In genomic region chr17:67830440-67830839, GRCh38 we compare ENCODE assay signal across 11 cellular contexts. TPM values are rescaled to one million over a fixed set of nuclear protein-coding genes. Genes with fewer than 3 reads are reported as not detected.
DNase-seq lines count a peak whose midpoint lies in the region; ATAC-seq and TF ChIP-seq lines count a peak whose summit lies in the region.
"Had no signal": no experiment of that assay in that cellular context is flagged by ENCODE, and none has a peak within 500 bp of the region (broad histone marks: within the 10 kb centered on the region; RNA-seq: fewer than 3 reads in every experiment).

No MANE protein-coding gene starts in this region.

- no peak overlapping the region for H2BK120ac ChIP-seq in H9 (ENCODE audit: low read depth, low read length, poor library complexity, severe bottlenecking)

- H2AFZ ChIP-seq in H9 (ENCODE audit: low read length), result no peak overlapping the region

- H3K36me3 ChIP-seq in mucosa of descending colon (ENCODE audit: low read depth), result no peaks in the 10 kb centered on the region
- H3K36me3 ChIP-seq in Peyer's patch, result no peaks in the 10 kb centered on the region

- H3K27ac ChIP-seq in CD4-positive, alpha-beta T cell (ENCODE audit: low read depth, low read length), result no peak overlapping the region
- H3K27ac ChIP-seq in H9 (ENCODE audit: insufficient read length, low read depth, low read length) (no peak overlapping the region), Peyer's patch (no peak overlapping the region)

- no peak overlapping the region for H3K18ac ChIP-seq in H9 (ENCODE audit: insufficient read length, low read depth, low read length)

- no peak overlapping the region for H2BK20ac ChIP-seq in H9 (ENCODE audit: low read depth, low read length, poor library complexity, severe bottlenecking)

- H3K27ac Mint-ChIP-seq in CD4-positive, alpha-beta T cell, result no peak overlapping the region
- peak overlapping the region in 2 of 3 experiments; percentile 4 to 8; a peak in 2 of 7 replicates for H3K27ac Mint-ChIP-seq in H9

- no peak for TF ChIP-seq POLR2A in Peyer's patch (IDR thresholded peaks at IDR 0.05)

- no peak overlapping the region for H2BK5ac ChIP-seq in H9 (ENCODE audit: insufficient read length, low read length)

- no peaks in the 10 kb centered on the region for H3K27me3 Mint-ChIP-seq in CD4-positive, alpha-beta T cell
- H3K27me3 Mint-ChIP-seq in H9 (ENCODE audit: low read depth), result no peaks in the 10 kb centered on the region
- H3K27me3 Mint-ChIP-seq: activated T-cell treated with anti-CD3 and anti-CD28 coated beads, Interleukin-2, amount 50 U/mL, for 24 hours had no signal

- no peak for TF ChIP-seq CTCF in CD4-positive, alpha-beta T cell (IDR thresholded peaks at IDR 0.05)
- TF ChIP-seq CTCF in H9 (conservative IDR thresholded peaks at IDR 0.05) (no peak), choroid plexus epithelial cell (conservative IDR thresholded peaks at IDR 0.05; ENCODE audit: low read depth, low read length) (no peak), mucosa of descending colon (IDR thresholded peaks at IDR 0.05) (no peak), Peyer's patch (IDR thresholded peaks at IDR 0.05) (no peak)

- no peaks in the 10 kb centered on the region for H3K9me3 ChIP-seq in CD4-positive, alpha-beta T cell (ENCODE audit: control insufficient read depth, low read length)
- no peaks in the 10 kb centered on the region for H3K9me3 ChIP-seq in H9 (ENCODE audit: control insufficient read depth, low read depth, low read length)
- no peaks in the 10 kb centered on the region for H3K9me3 ChIP-seq in mucosa of descending colon
- no peaks in the 10 kb centered on the region for H3K9me3 ChIP-seq in Peyer's patch
- H3K9me3 ChIP-seq: tibial nerve had no signal

- H3K79me1 ChIP-seq in H9 (ENCODE audit: insufficient read depth, low read depth, low read length, poor library complexity, severe bottlenecking), result no peaks in the 10 kb centered on the region

- no peak overlapping the region for H2BK15ac ChIP-seq in H9 (ENCODE audit: low read depth, low read length)

- WGBS in H9 (ENCODE audit: extremely low coverage, insufficient read length, low lambda C conversion rate), result no CpG with 5 or more reads among the region's 6 CpGs

- H3K14ac ChIP-seq in H9 (ENCODE audit: insufficient read depth, low read length), result no peak overlapping the region

- CTCF ChIA-PET in CD4-positive, alpha-beta T cell (lab: Charles Lee), result no interaction called here

- no peak overlapping the region for H4K8ac ChIP-seq in H9 (replicated peaks; ENCODE audit: insufficient read length, low read depth, low read length)

- no peaks in the 10 kb centered on the region for H3K9me3 Mint-ChIP-seq in CD4-positive, alpha-beta T cell
- H3K9me3 Mint-ChIP-seq in H9, result peaks cover 0 to 3% of the 10 kb centered on the region in 2 experiments; a peak in 1 of 5 replicates
- H3K9me3 Mint-ChIP-seq: activated T-cell treated with anti-CD3 and anti-CD28 coated beads, Interleukin-2, amount 50 U/mL, for 24 hours had no signal

- POLR2A ChIA-PET in CD4-positive, alpha-beta T cell (lab: Charles Lee), result no interaction called here

- peaks cover 3% of the 10 kb centered on the region for H4K20me1 ChIP-seq in H9 (ENCODE audit: control insufficient read depth, insufficient read depth, insufficient read length)

- H3K36me3 Mint-ChIP-seq in CD4-positive, alpha-beta T cell (ENCODE audit: low read depth), result peaks cover 28% of the 10 kb centered on the region
- peaks cover 7 to 43% (median 21%) of the 10 kb centered on the region in 3 experiments for H3K36me3 Mint-ChIP-seq in H9 (ENCODE audit: insufficient read depth in 1 of 3, low read depth in 3 of 3)

- no peak overlapping the region for H2AK5ac ChIP-seq in H9 (ENCODE audit: insufficient read length, low read length)

- no peaks in the 10 kb centered on the region for H3K23me2 ChIP-seq in H9 (ENCODE audit: insufficient read length, low read depth, low read length, poor library complexity, severe bottlenecking)

- H3K4me3 ChIP-seq in choroid plexus epithelial cell (ENCODE audit: low read depth, low read length) (no peak overlapping the region), mucosa of descending colon (no peak overlapping the region), Peyer's patch (no peak overlapping the region)
- H3K4me3 ChIP-seq: tibial nerve had no signal

- no peak overlapping the region for H3K56ac ChIP-seq in H9 (ENCODE audit: insufficient read length, low read depth, low read length)

- no peak overlapping the region for H4K91ac ChIP-seq in H9 (ENCODE audit: insufficient read length, low read depth, low read length)

- no peak overlapping the region for H4K5ac ChIP-seq in H9 (ENCODE audit: insufficient read length, low read depth, low read length)

- peak overlapping the region; percentile 43 for H3K4me3 Mint-ChIP-seq in CD4-positive, alpha-beta T cell
- peak overlapping the region; percentile 28 to 40; a peak in 4 of 5 replicates for H3K4me3 Mint-ChIP-seq in H9
- H3K4me3 Mint-ChIP-seq: activated T-cell treated with anti-CD3 and anti-CD28 coated beads, Interleukin-2, amount 50 U/mL, for 24 hours had no signal

- no peak overlapping the region for H3T11ph ChIP-seq in H9 (ENCODE audit: low read length)

- H3K9ac ChIP-seq in H9 (ENCODE audit: extremely low read depth, insufficient read length, low read length), result no peak overlapping the region

- no peak overlapping the region for H3K23ac ChIP-seq in H9 (ENCODE audit: insufficient read length, low read depth, low read length)

- H2BK12ac ChIP-seq in H9 (ENCODE audit: insufficient read length, low read depth, low read length), result no peak overlapping the region

- no peak for ATAC-seq in CD4-positive, alpha-beta T cell (ENCODE audit: poor library complexity)
- ATAC-seq in mucosa of descending colon (peak; percentile 27), HG02642 (IDR thresholded peaks at IDR 0.05; ENCODE audit: poor library complexity, unreplicated experiment) (no peak), GM21717 (IDR thresholded peaks at IDR 0.05; ENCODE audit: unreplicated experiment) (no peak)

- H3K27me3 ChIP-seq in CD4-positive, alpha-beta T cell (ENCODE audit: control insufficient read depth, insufficient read depth, low read length), result no peaks in the 10 kb centered on the region
- H3K27me3 ChIP-seq in H9 (ENCODE audit: insufficient read depth, low read length) (no peaks in the 10 kb centered on the region), Peyer's patch (no peaks in the 10 kb centered on the region)
- H3K27me3 ChIP-seq: tibial nerve had no signal

- H3K4me1 Mint-ChIP-seq in CD4-positive, alpha-beta T cell (ENCODE audit: low read depth), result peaks cover 88% of the 10 kb centered on the region
- H3K4me1 Mint-ChIP-seq in H9, result peaks cover 37 to 45% of the 10 kb centered on the region in 2 experiments

- intact Hi-C loops in CD4-positive, alpha-beta T cell (cut with DNase I, micrococcal nuclease), result no loop called here
- intact Hi-C loops in mucosa of descending colon (cut with DNase I, micrococcal nuclease), result no loop called here

- no peak overlapping the region for H3K4ac ChIP-seq in H9 (ENCODE audit: low read depth, low read length)

- H3K4me2 ChIP-seq in H9 (ENCODE audit: insufficient read depth, insufficient read length, low read length), result peak overlapping the region; percentile 58

- no peak for DNase-seq in CD4-positive, alpha-beta T cell
- peak; percentile 50 for DNase-seq in H9
- DNase-seq in choroid plexus epithelial cell (ENCODE audit: low read depth), result peak; percentile 15
- DNase-seq in mucosa of descending colon, result no peak
- no peak for DNase-seq in Peyer's patch
- no peak for DNase-seq in HuH-7 (ENCODE audit: low spot score)
- DNase-seq: activated T-cell treated with anti-CD3 and anti-CD28 coated beads, Interleukin-2, amount 50 U/mL, for 24 hours; Kasumi-1 had no signal

- H3K4me1 ChIP-seq in H9 (ENCODE audit: insufficient read depth, low read length), result no peaks in the 10 kb centered on the region; the same call in 1 of the 2 replicates
- peaks cover 23% of the 10 kb centered on the region for H3K4me1 ChIP-seq in mucosa of descending colon (ENCODE audit: low read depth)
- peaks cover 0 to 43% (median 9%) of the 10 kb centered on the region in 4 donors for H3K4me1 ChIP-seq in Peyer's patch

- H3K79me2 ChIP-seq in H9 (ENCODE audit: insufficient read depth, low read length), result peaks cover 63% of the 10 kb centered on the region; the same call in 1 of the 2 replicates

RNA-seq across cellular contexts. Expression of gene BPTF, which starts 5.1 kb away (rescaled TPM):
- total RNA-seq in CD4-positive, alpha-beta T cell, result 100 to 1,000 TPM; 117 to 125 TPM
- total RNA-seq in H9 (2021) (201 and 203 TPM in 2 replicates), mucosa of descending colon (100 to 1,000 TPM in 1 of 3 donors, 10 to 100 TPM in 2; 80.6 to 115 (median 90.0) TPM), Peyer's patch (100 to 1,000 TPM in 2 of 4 donors, 10 to 100 TPM in 2; 70.2 to 305 (median 109) TPM)

Comparison
In these comparisons a context has a peak if more than half of its experiments do, and no peak if none do; other contexts are left out.
1. DNase-seq: peak in H9 (single experiment) and choroid plexus epithelial cell (single experiment); none in CD4-positive, alpha-beta T cell (0 of 10), mucosa of descending colon (0 of 3), Peyer's patch (0 of 3) and HuH-7 (single experiment).